Comparison of ENCODE assay signal across 8 cellular contexts in genomic region chr1:21764615-21765423, GRCh38. TPM values are rescaled to one million over a fixed set of nuclear protein-coding genes. Genes with fewer than 3 reads are reported as not detected.
DNase-seq lines count a peak whose midpoint lies in the region; ATAC-seq and TF ChIP-seq lines count a peak whose summit lies in the region.

No MANE protein-coding gene starts in this region.

- peak overlapping the region; percentile 7; the same call in 1 of the 2 replicates for H3K9ac ChIP-seq in PC-3 (ENCODE audit: low read length)

- H3K9me3 ChIP-seq in PC-3 (ENCODE audit: low read length) (no peaks in the 10 kb centered on the region), esophagus (ENCODE audit: control insufficient read depth in 2 of 2, insufficient read depth in 1 of 2, low read depth in 1 of 2, low read length in 1 of 2) (no peaks in the 10 kb centered on the region)
- H3K9me3 ChIP-seq in CD8-positive, alpha-beta T cell (ENCODE audit: low read length): no peaks in the 10 kb centered on the region

- no peak overlapping the region for H3K27ac Mint-ChIP-seq in activated CD4-positive, alpha-beta memory T cell treated with anti-CD3 and anti-CD28 coated beads for 36 hours
- H3K27ac Mint-ChIP-seq in activated CD4-positive, alpha-beta memory T cell treated with anti-CD3 and anti-CD28 coated beads, Interleukin-2, amount 10 ng/mL, durations not matched to agents 7 days and 5 days: no peak overlapping the region
- no peak overlapping the region for H3K27ac Mint-ChIP-seq in CD8-positive, alpha-beta T cell

- peaks cover 63% of the 10 kb centered on the region for H3K4me1 Mint-ChIP-seq in activated CD4-positive, alpha-beta memory T cell treated with anti-CD3 and anti-CD28 coated beads for 36 hours (ENCODE audit: low read depth)
- peaks cover 55% of the 10 kb centered on the region for H3K4me1 Mint-ChIP-seq in activated CD4-positive, alpha-beta memory T cell treated with anti-CD3 and anti-CD28 coated beads, Interleukin-2, amount 10 ng/mL, durations not matched to agents 7 days and 5 days
- peaks cover 52% of the 10 kb centered on the region for H3K4me1 Mint-ChIP-seq in CD8-positive, alpha-beta T cell (ENCODE audit: low read depth)

- peaks cover 90% of the 10 kb centered on the region for H3K79me2 ChIP-seq in PC-3 (ENCODE audit: low read length)

- peak overlapping the region; percentile 68 for H3K27ac ChIP-seq in PC-3 (ENCODE audit: low read length)
- H3K27ac ChIP-seq in esophagus (ENCODE audit: low read depth in 2 of 2, low read length in 1 of 2): peak overlapping the region; percentile 15 to 66
- H3K27ac ChIP-seq in CD8-positive, alpha-beta T cell (ENCODE audit: low read depth, low read length): no peak overlapping the region

- H3K9me3 Mint-ChIP-seq in activated CD4-positive, alpha-beta memory T cell treated with anti-CD3 and anti-CD28 coated beads for 36 hours: no peaks in the 10 kb centered on the region
- H3K9me3 Mint-ChIP-seq in activated CD4-positive, alpha-beta memory T cell treated with anti-CD3 and anti-CD28 coated beads, Interleukin-2, amount 10 ng/mL, durations not matched to agents 7 days and 5 days: no peaks in the 10 kb centered on the region
- H3K9me3 Mint-ChIP-seq in CD8-positive, alpha-beta T cell: no peaks in the 10 kb centered on the region

- BruUV-seq in PC-3 (replicated peaks; lab: Mats Ljungman, UMichigan): no TSS peak

- peak; percentile 64 for DNase-seq in activated CD4-positive, alpha-beta memory T cell treated with anti-CD3 and anti-CD28 coated beads for 36 hours
- no peak for DNase-seq in activated CD4-positive, alpha-beta memory T cell treated with anti-CD3 and anti-CD28 coated beads, Interleukin-2, amount 10 ng/mL, durations not matched to agents 7 days and 5 days
- DNase-seq in PC-3 (peak; percentile 98), renal cortical epithelial cell (ENCODE audit: low read depth) (peak; percentile 90)
- no peak for DNase-seq in CD8-positive, alpha-beta T cell

- 0 out of 2 replicates have a peak, but pooled peaks cover 5% of the 10 kb centered on the region for H4K20me1 ChIP-seq in PC-3 (ENCODE audit: low read length)

- peaks cover 30% of the 10 kb centered on the region for H3K4me1 ChIP-seq in PC-3 (ENCODE audit: insufficient read depth, low read length)
- no peaks in the 10 kb centered on the region for H3K4me1 ChIP-seq in esophagus (ENCODE audit: control insufficient read depth in 2 of 2, insufficient read depth in 2 of 2, low read length in 1 of 2)
- peaks cover 11% of the 10 kb centered on the region for H3K4me1 ChIP-seq in CD8-positive, alpha-beta T cell (ENCODE audit: insufficient read depth, low read length)

- CTCF ChIA-PET in activated CD4-positive, alpha-beta memory T cell treated with anti-CD3 and anti-CD28 coated beads for 36 hours (lab: Charles Lee): interaction anchor here (1.7 kb wide), 1 partner anchor 10 kb away, joined by 3 read pairs; no protein-coding TSS in a partner anchor
- CTCF ChIA-PET in activated CD4-positive, alpha-beta memory T cell treated with anti-CD3 and anti-CD28 coated beads, Interleukin-2, amount 10 ng/mL, durations not matched to agents 7 days and 5 days (lab: Charles Lee): interaction anchor here (0.7 kb wide), 1 partner anchor 252 kb away, joined by 4 read pairs; no protein-coding TSS in a partner anchor
- CTCF ChIA-PET in PC-3 (lab: Charles Lee): interaction anchor here (0.9 kb wide), 1 partner anchor 18 kb away, joined by 4 read pairs; the partner anchor contains the start of gene USP48
- CTCF ChIA-PET in CD8-positive, alpha-beta T cell (lab: Charles Lee): no interaction called here

- POLR2A ChIA-PET in activated CD4-positive, alpha-beta memory T cell treated with anti-CD3 and anti-CD28 coated beads for 36 hours (lab: Charles Lee): interaction anchor here (1.7 kb wide), 1 partner anchor 19 kb away, joined by 4 read pairs; the partner anchor contains the start of gene USP48
- POLR2A ChIA-PET in activated CD4-positive, alpha-beta memory T cell treated with anti-CD3 and anti-CD28 coated beads, Interleukin-2, amount 10 ng/mL, durations not matched to agents 7 days and 5 days (lab: Charles Lee): no interaction called here
- POLR2A ChIA-PET in PC-3 (lab: Charles Lee; ENCODE audit: unreplicated experiment): interaction anchor here (0.6 to 0.7 kb wide), 2 partner anchors 10 to 165 kb away, joined by 3 to 32 read pairs; no protein-coding TSS in a partner anchor
- POLR2A ChIA-PET in CD8-positive, alpha-beta T cell (lab: Charles Lee): no interaction called here

- no peak overlapping the region for H3K4me3 Mint-ChIP-seq in activated CD4-positive, alpha-beta memory T cell treated with anti-CD3 and anti-CD28 coated beads for 36 hours
- no peak overlapping the region for H3K4me3 Mint-ChIP-seq in activated CD4-positive, alpha-beta memory T cell treated with anti-CD3 and anti-CD28 coated beads, Interleukin-2, amount 10 ng/mL, durations not matched to agents 7 days and 5 days
- no peak overlapping the region for H3K4me3 Mint-ChIP-seq in CD8-positive, alpha-beta T cell

- intact Hi-C loops in activated CD4-positive, alpha-beta memory T cell treated with anti-CD3 and anti-CD28 coated beads for 36 hours (cut with micrococcal nuclease): no loop called here
- intact Hi-C loops in PC-3 (cut with micrococcal nuclease): no loop called here
- intact Hi-C loops in CD8-positive, alpha-beta T cell (cut with DNase I, micrococcal nuclease): no loop called here

- H3K36me3 ChIP-seq in PC-3 (ENCODE audit: low read depth, low read length) (no peaks in the 10 kb centered on the region), esophagus (ENCODE audit: control insufficient read depth in 2 of 2, insufficient read depth in 2 of 2, low read length in 1 of 2) (no peaks in the 10 kb centered on the region)
- no peaks in the 10 kb centered on the region for H3K36me3 ChIP-seq in CD8-positive, alpha-beta T cell (ENCODE audit: insufficient read depth, low read length)

- H3F3A ChIP-seq in PC-3 (ENCODE audit: low read length, unreplicated experiment): no peaks in the 10 kb centered on the region

- no peaks in the 10 kb centered on the region for H3K9me2 ChIP-seq in PC-3 (replicated peaks; ENCODE audit: low read length)

- WGBS in esophagus, 2 donors: 42 to 44% methylated on average over 13 of the region's 13 CpGs

- ATAC-seq in PC-3 (peak; percentile 90), GM21423 (IDR thresholded peaks at IDR 0.05; ENCODE audit: unreplicated experiment) (no peak), GM19455 (IDR thresholded peaks at IDR 0.05; ENCODE audit: unreplicated experiment) (no peak)
- no peak for ATAC-seq in CD8-positive, alpha-beta T cell

- peak overlapping the region; percentile 25 for H3K4me2 ChIP-seq in PC-3 (ENCODE audit: low read length)

- H3K4me3 ChIP-seq in PC-3 (ENCODE audit: low read length): no peak overlapping the region
- no peak overlapping the region for H3K4me3 ChIP-seq in esophagus (ENCODE audit: low read depth in 1 of 2, low read length in 2 of 2)
- no peak overlapping the region for H3K4me3 ChIP-seq in CD8-positive, alpha-beta T cell (ENCODE audit: low read depth, low read length)

- peaks cover 2% of the 10 kb centered on the region for H3K36me3 Mint-ChIP-seq in activated CD4-positive, alpha-beta memory T cell treated with anti-CD3 and anti-CD28 coated beads for 36 hours
- H3K36me3 Mint-ChIP-seq in activated CD4-positive, alpha-beta memory T cell treated with anti-CD3 and anti-CD28 coated beads, Interleukin-2, amount 10 ng/mL, durations not matched to agents 7 days and 5 days (ENCODE audit: low read depth): peaks cover 7% of the 10 kb centered on the region
- H3K36me3 Mint-ChIP-seq in CD8-positive, alpha-beta T cell: peaks cover 18% of the 10 kb centered on the region

- no peaks in the 10 kb centered on the region for H3K27me3 Mint-ChIP-seq in activated CD4-positive, alpha-beta memory T cell treated with anti-CD3 and anti-CD28 coated beads for 36 hours
- H3K27me3 Mint-ChIP-seq in activated CD4-positive, alpha-beta memory T cell treated with anti-CD3 and anti-CD28 coated beads, Interleukin-2, amount 10 ng/mL, durations not matched to agents 7 days and 5 days: no peaks in the 10 kb centered on the region
- no peaks in the 10 kb centered on the region for H3K27me3 Mint-ChIP-seq in CD8-positive, alpha-beta T cell (ENCODE audit: low read depth)

- TF ChIP-seq CTCF in PC-3 (conservative IDR thresholded peaks at IDR 0.05; ENCODE audit: low read depth, low read length): no peak
- TF ChIP-seq CTCF in CD8-positive, alpha-beta T cell (IDR thresholded peaks at IDR 0.05): no peak

- H3K27me3 ChIP-seq in PC-3 (ENCODE audit: low read length): no peaks in the 10 kb centered on the region
- H3K27me3 ChIP-seq in esophagus (ENCODE audit: control insufficient read depth in 1 of 2, insufficient read depth in 2 of 2, low read length in 2 of 2): no peaks in the 10 kb centered on the region
- no peaks in the 10 kb centered on the region for H3K27me3 ChIP-seq in CD8-positive, alpha-beta T cell (ENCODE audit: insufficient read depth, low read length)

- H2AFZ ChIP-seq in PC-3 (ENCODE audit: low read length): no peak overlapping the region

RNA-seq across cellular contexts. Expression of gene USP48, which starts 18.1 kb away (rescaled TPM):
- 10 to 100 TPM; 77.2 to 91.1 TPM for total RNA-seq in activated CD4-positive, alpha-beta memory T cell treated with anti-CD3 and anti-CD28 coated beads for 36 hours
- total RNA-seq in activated CD4-positive, alpha-beta memory T cell treated with anti-CD3 and anti-CD28 coated beads, Interleukin-2, amount 10 ng/mL, durations not matched to agents 7 days and 5 days: 10 to 100 TPM; 80.1 to 81.8 TPM
- total RNA-seq in PC-3 (2014; rRNA removed): 33.3 and 34.2 TPM in 2 replicates
- polyA plus RNA-seq in esophagus: 10 to 100 TPM; 14.4 to 18.4 TPM
- total RNA-seq in renal cortical epithelial cell: 32.1 and 100 TPM in 2 replicates
- 10 to 100 TPM; 58.7 to 68.3 TPM for total RNA-seq in CD8-positive, alpha-beta T cell

RNA-seq across cellular contexts. Expression of gene LDLRAD2, which starts 47.2 kb away (rescaled TPM):
- not detected for total RNA-seq in activated CD4-positive, alpha-beta memory T cell treated with anti-CD3 and anti-CD28 coated beads for 36 hours
- total RNA-seq in activated CD4-positive, alpha-beta memory T cell treated with anti-CD3 and anti-CD28 coated beads, Interleukin-2, amount 10 ng/mL, durations not matched to agents 7 days and 5 days: not detected
- not detected in 2 replicates for total RNA-seq in PC-3 (2014; rRNA removed)
- polyA plus RNA-seq in esophagus: under 1 TPM; 0.45 to 0.98 TPM
- total RNA-seq in renal cortical epithelial cell: 0.69 TPM in 1 of 2 replicates, not detected in the other
- not detected for total RNA-seq in CD8-positive, alpha-beta T cell

Comparison
In these comparisons a context has a peak if more than half of its experiments do, and no peak if none do; other contexts are left out.
1. DNase-seq: peak in activated CD4-positive, alpha-beta memory T cell treated with anti-CD3 and anti-CD28 coated beads for 36 hours (single experiment), PC-3 (single experiment) and renal cortical epithelial cell (single experiment); none in activated CD4-positive, alpha-beta memory T cell treated with anti-CD3 and anti-CD28 coated beads, Interleukin-2, amount 10 ng/mL, durations not matched to agents 7 days and 5 days (single experiment) and CD8-positive, alpha-beta T cell (0 of 7).
2. POLR2A ChIA-PET loops: an anchor here in activated CD4-positive, alpha-beta memory T cell treated with anti-CD3 and anti-CD28 coated beads for 36 hours (1.7 kb wide) and PC-3 (0.6 to 0.7 kb wide); none called in activated CD4-positive, alpha-beta memory T cell treated with anti-CD3 and anti-CD28 coated beads, Interleukin-2, amount 10 ng/mL, durations not matched to agents 7 days and 5 days and CD8-positive, alpha-beta T cell.